ENCODE assay signal across 19 cellular contexts in genomic region chr20:38836991-38837390, GRCh38. TPM values are rescaled to one million over a fixed set of nuclear protein-coding genes. Genes with fewer than 3 reads are reported as not detected.
DNase-seq lines count a peak whose midpoint lies in the region; ATAC-seq and TF ChIP-seq lines count a peak whose summit lies in the region.
"Had no signal": no experiment of that assay in that cellular context is flagged by ENCODE, and none has a peak within 500 bp of the region (broad histone marks: within the 10 kb centered on the region; RNA-seq: fewer than 3 reads in every experiment).

No MANE protein-coding gene starts in this region.

- DNase-seq in GM10266 (ENCODE audit: extremely low spot score): peak; percentile 41
- DNase-seq in effector memory CD8-positive, alpha-beta T cell: no peak
- no peak for DNase-seq in foreskin keratinocyte
- DNase-seq in PC-3: no peak
- DNase-seq in NCI-H1930 (lab: John Stamatoyannopoulos, UW): no peak
- DNase-seq: activated naive CD4-positive, alpha-beta T cell treated with anti-CD3 and anti-CD28 coated beads, Interleukin-2, amount 10 ng/mL, durations not matched to agents 7 days and 5 days; AML-193; H7; hippocampal formation; Kasumi-1; mesendoderm; NCI-H1105; NCI-H82; psoas muscle; small intestine; stimulated activated CD4-positive, alpha-beta T cell treated with anti-CD3 and anti-CD28 coated beads, Interleukin-4, amount 100 ng/mL, for 4 hours had no signal

- no peak overlapping the region for H3K4me3 Mint-ChIP-seq in effector memory CD8-positive, alpha-beta T cell
- H3K4me3 Mint-ChIP-seq: activated naive CD4-positive, alpha-beta T cell treated with anti-CD3 and anti-CD28 coated beads, Interleukin-2, amount 10 ng/mL, durations not matched to agents 7 days and 5 days had no signal

- CTCF ChIA-PET in PC-3 (lab: Charles Lee): no interaction called here

- no peaks in the 10 kb centered on the region for H3K9me2 ChIP-seq in PC-3 (replicated peaks; ENCODE audit: low read length)

- H3K9me3 Mint-ChIP-seq in effector memory CD8-positive, alpha-beta T cell: no peaks in the 10 kb centered on the region

- H3K27me3 Mint-ChIP-seq in effector memory CD8-positive, alpha-beta T cell: no peaks in the 10 kb centered on the region
- H3K27me3 Mint-ChIP-seq: activated naive CD4-positive, alpha-beta T cell treated with anti-CD3 and anti-CD28 coated beads, Interleukin-2, amount 10 ng/mL, durations not matched to agents 7 days and 5 days had no signal

- peak; percentile 54 for ATAC-seq in GM18867 (IDR thresholded peaks at IDR 0.05; ENCODE audit: unreplicated experiment)
- ATAC-seq in HG03565 (IDR thresholded peaks at IDR 0.05; ENCODE audit: unreplicated experiment): peak; percentile 33
- no peak for ATAC-seq in effector memory CD8-positive, alpha-beta T cell (replicated peaks)
- ATAC-seq in foreskin keratinocyte: no peak
- ATAC-seq in PC-3: no peak
- ATAC-seq: psoas muscle had no signal

- no TSS peak for BruUV-seq in PC-3 (replicated peaks; lab: Mats Ljungman, UMichigan)

- no peaks in the 10 kb centered on the region for H3K79me2 ChIP-seq in PC-3 (ENCODE audit: low read length)

- H3K4me1 ChIP-seq in foreskin keratinocyte (no peaks in the 10 kb centered on the region), PC-3 (ENCODE audit: insufficient read depth, low read length) (no peaks in the 10 kb centered on the region)
- H3K4me1 ChIP-seq: psoas muscle had no signal

- POLR2A ChIA-PET in PC-3 (lab: Charles Lee; ENCODE audit: unreplicated experiment): no interaction called here

- H3K4me2 ChIP-seq in PC-3 (ENCODE audit: low read length): no peak overlapping the region

- no peaks in the 10 kb centered on the region for H3K9me3 ChIP-seq in PC-3 (ENCODE audit: low read length)
- H3K9me3 ChIP-seq: psoas muscle had no signal

- peak overlapping the region; percentile 6 to 44 for H3K27ac Mint-ChIP-seq in effector memory CD8-positive, alpha-beta T cell
- H3K27ac Mint-ChIP-seq: activated naive CD4-positive, alpha-beta T cell treated with anti-CD3 and anti-CD28 coated beads, Interleukin-2, amount 10 ng/mL, durations not matched to agents 7 days and 5 days had no signal

- no peaks in the 10 kb centered on the region for H3F3A ChIP-seq in PC-3 (ENCODE audit: low read length, unreplicated experiment)

- no peaks in the 10 kb centered on the region for H4K20me1 ChIP-seq in PC-3 (ENCODE audit: low read length)

- H3K9ac ChIP-seq in PC-3 (ENCODE audit: low read length): no peak overlapping the region

- H3K4me3 ChIP-seq in PC-3 (ENCODE audit: low read length): no peak overlapping the region
- H3K4me3 ChIP-seq: psoas muscle had no signal

- intact Hi-C loops in PC-3 (cut with micrococcal nuclease): no loop called here

- H3K36me3 Mint-ChIP-seq in effector memory CD8-positive, alpha-beta T cell (ENCODE audit: insufficient read depth): peaks cover 79% of the 10 kb centered on the region

- H2AFZ ChIP-seq in PC-3 (ENCODE audit: low read length): no peak overlapping the region

- no peak overlapping the region for H3K27ac ChIP-seq in foreskin keratinocyte
- no peak overlapping the region for H3K27ac ChIP-seq in PC-3 (ENCODE audit: low read length)
- H3K27ac ChIP-seq: psoas muscle had no signal

- peaks cover 45 to 49% of the 10 kb centered on the region in 2 donors for H3K4me1 Mint-ChIP-seq in effector memory CD8-positive, alpha-beta T cell (ENCODE audit: low read depth in 2 of 2)

- TF ChIP-seq CTCF in GM10266 (IDR thresholded peaks at IDR 0.05; ENCODE audit: control insufficient read depth, insufficient read depth, low read depth, missing control alignments): no peak
- TF ChIP-seq CTCF in foreskin keratinocyte (conservative IDR thresholded peaks at IDR 0.05): no peak
- no peak for TF ChIP-seq CTCF in PC-3 (conservative IDR thresholded peaks at IDR 0.05; ENCODE audit: low read depth, low read length)

- no peaks in the 10 kb centered on the region for H3K36me3 ChIP-seq in PC-3 (ENCODE audit: low read depth, low read length)

- H3K27me3 ChIP-seq in foreskin keratinocyte (peaks cover 2% of the 10 kb centered on the region), PC-3 (ENCODE audit: low read length) (peaks cover 35% of the 10 kb centered on the region)

RNA-seq across cellular contexts. Expression of gene PPP1R16B, which starts 31.5 kb away (rescaled TPM):
- total RNA-seq in foreskin keratinocyte (not detected in 2 replicates), PC-3 (2014; rRNA removed) (0.04 and 0.12 TPM in 2 replicates)
- not detected in 2 replicates for polyA plus RNA-seq in foreskin keratinocyte
- total RNA-seq: chondrocyte had no signal

Comparison
In these comparisons a context has a peak if more than half of its experiments do, and no peak if none do; other contexts are left out.
1. ATAC-seq: peak in GM18867 (single experiment) and HG03565 (single experiment); none in effector memory CD8-positive, alpha-beta T cell (single experiment), foreskin keratinocyte (single experiment) and PC-3 (single experiment).